8 cellular contexts compared by ENCODE assay signal in genomic region chr3:43155464-43156121, GRCh38. TPM values are rescaled to one million over a fixed set of nuclear protein-coding genes. Genes with fewer than 3 reads are reported as not detected.
DNase-seq lines count a peak whose midpoint lies in the region; ATAC-seq and TF ChIP-seq lines count a peak whose summit lies in the region.

No MANE protein-coding gene starts in this region.

- H3K27ac ChIP-seq in smooth muscle cell (ENCODE audit: low read depth) = no peak overlapping the region

- H3K36me3 ChIP-seq in smooth muscle cell (ENCODE audit: low read depth) = no peaks in the 10 kb centered on the region

- no peaks in the 10 kb centered on the region for H3K4me1 ChIP-seq in smooth muscle cell (ENCODE audit: low read depth)

- peak; percentile 85 for DNase-seq in AG08396 (ENCODE audit: low spot score)
- DNase-seq in HuH-7 (ENCODE audit: low spot score) = peak; percentile 68
- DNase-seq in anterior cingulate cortex (lab: John Stamatoyannopoulos, UW) = peak in 40 of 58 donors; percentile 12 to 82 (median 40)
- peak; percentile 57 for DNase-seq in iPS DF 19.7 (ENCODE audit: low read depth, low spot score)
- no peak for DNase-seq in smooth muscle cell (lab: John Stamatoyannopoulos, UW; ENCODE audit: unreplicated experiment)
- no peak for DNase-seq in DMS79 (lab: John Stamatoyannopoulos, UW)

- H3K27me3 ChIP-seq in smooth muscle cell (ENCODE audit: low read depth) = peaks cover 20% of the 10 kb centered on the region

- H3K9ac ChIP-seq in smooth muscle cell (ENCODE audit: low read depth) = no peak overlapping the region

- peak; percentile 50 for TF ChIP-seq CTCF in smooth muscle cell (IDR thresholded peaks at IDR 0.05; ENCODE audit: borderline replicate concordance, insufficient read depth, poor library complexity, severe bottlenecking)

- H3K79me2 ChIP-seq in smooth muscle cell (ENCODE audit: low read depth) = no peaks in the 10 kb centered on the region

- 29% methylated on average over 11 of the region's 11 CpGs for WGBS in smooth muscle cell (ENCODE audit: low lambda C conversion rate)

- H3K9me3 ChIP-seq in smooth muscle cell (replicated peaks; ENCODE audit: low read depth) = no peaks in the 10 kb centered on the region

- H2AFZ ChIP-seq in smooth muscle cell (ENCODE audit: low read depth) = no peak overlapping the region

- H3K4me3 ChIP-seq in smooth muscle cell = no peak overlapping the region

- H4K20me1 ChIP-seq in smooth muscle cell (ENCODE audit: low read depth) = no peaks in the 10 kb centered on the region

- no peak overlapping the region for H3K4me2 ChIP-seq in smooth muscle cell

- ATAC-seq in HG03378 (IDR thresholded peaks at IDR 0.05; ENCODE audit: unreplicated experiment) = no peak
- ATAC-seq in GM21529 (IDR thresholded peaks at IDR 0.05; ENCODE audit: unreplicated experiment) = no peak

- no peaks in the 10 kb centered on the region for H3F3A ChIP-seq in smooth muscle cell (ENCODE audit: low read depth)

RNA-seq across cellular contexts. Expression of gene POMGNT2, which starts 49.7 kb away (rescaled TPM):
- total RNA-seq in smooth muscle cell = 9.2 and 9.3 TPM in 2 replicates
- polyA plus RNA-seq in smooth muscle cell = 14.1 and 17.9 TPM in 2 replicates

Comparison
In these comparisons a context has a peak if more than half of its experiments do, and no peak if none do; other contexts are left out.
1. DNase-seq: peak in AG08396 (single experiment), HuH-7 (single experiment), anterior cingulate cortex (40 of 58) and iPS DF 19.7 (single experiment); none in smooth muscle cell (single experiment) and DMS79 (single experiment).